9 cellular contexts compared by ENCODE assay signal in genomic region chr6:143232849-143233248, GRCh38.
DNase-seq lines count a peak whose midpoint lies in the region; ATAC-seq and TF ChIP-seq lines count a peak whose summit lies in the region.
"Had no signal": no experiment of that assay in that cellular context is flagged by ENCODE, and none has a peak within 500 bp of the region (broad histone marks: within the 10 kb centered on the region; RNA-seq: fewer than 3 reads in every experiment).

No MANE protein-coding gene starts in this region.

- H3K27me3 ChIP-seq in thoracic aorta (replicated peaks; ENCODE audit: insufficient read depth): no peaks in the 10 kb centered on the region

- H3K27me3 Mint-ChIP-seq in activated CD4-positive, alpha-beta memory T cell treated with anti-CD3 and anti-CD28 coated beads, Interleukin-2, amount 10 ng/mL, durations not matched to agents 7 days and 5 days: no peaks in the 10 kb centered on the region

- intact Hi-C loops in left ventricle myocardium superior (cut with micrococcal nuclease): no loop called here

- H3K9me3 Mint-ChIP-seq in activated CD4-positive, alpha-beta memory T cell treated with anti-CD3 and anti-CD28 coated beads, Interleukin-2, amount 10 ng/mL, durations not matched to agents 7 days and 5 days: no peaks in the 10 kb centered on the region

- no peak overlapping the region for H3K4me3 Mint-ChIP-seq in activated CD4-positive, alpha-beta memory T cell treated with anti-CD3 and anti-CD28 coated beads, Interleukin-2, amount 10 ng/mL, durations not matched to agents 7 days and 5 days

- CTCF ChIA-PET in activated CD4-positive, alpha-beta memory T cell treated with anti-CD3 and anti-CD28 coated beads, Interleukin-2, amount 10 ng/mL, durations not matched to agents 7 days and 5 days (lab: Charles Lee): interaction anchor here (0.8 to 2.3 kb wide), 5 partner anchors 30 to 541 kb away, joined by 3 to 14 read pairs (median 5); no protein-coding TSS in a partner anchor

- POLR2A ChIA-PET in activated CD4-positive, alpha-beta memory T cell treated with anti-CD3 and anti-CD28 coated beads, Interleukin-2, amount 10 ng/mL, durations not matched to agents 7 days and 5 days (lab: Charles Lee): no interaction called here

- H3K4me1 Mint-ChIP-seq in activated CD4-positive, alpha-beta memory T cell treated with anti-CD3 and anti-CD28 coated beads, Interleukin-2, amount 10 ng/mL, durations not matched to agents 7 days and 5 days: no peaks in the 10 kb centered on the region

- no peak overlapping the region for H3K4me3 ChIP-seq in thoracic aorta

- H3K36me3 ChIP-seq in thoracic aorta: no peaks in the 10 kb centered on the region

- no peaks in the 10 kb centered on the region for H3K9me3 ChIP-seq in thoracic aorta

- H3K4me1 ChIP-seq in thoracic aorta (ENCODE audit: control insufficient read depth in 1 of 2, low read depth in 2 of 2): no peaks in the 10 kb centered on the region

- H3K27ac ChIP-seq in thoracic aorta: no peak overlapping the region

- no peak overlapping the region for H3K27ac Mint-ChIP-seq in activated CD4-positive, alpha-beta memory T cell treated with anti-CD3 and anti-CD28 coated beads, Interleukin-2, amount 10 ng/mL, durations not matched to agents 7 days and 5 days
- H3K27ac Mint-ChIP-seq: activated naive CD4-positive, alpha-beta T cell treated with anti-CD3 and anti-CD28 coated beads, Interleukin-2, amount 50 U/mL, for 72 hours had no signal

- TF ChIP-seq CTCF in thoracic aorta (IDR thresholded peaks at IDR 0.05): peak; percentile 47

- H3K36me3 Mint-ChIP-seq in activated CD4-positive, alpha-beta memory T cell treated with anti-CD3 and anti-CD28 coated beads, Interleukin-2, amount 10 ng/mL, durations not matched to agents 7 days and 5 days (ENCODE audit: low read depth): no peaks in the 10 kb centered on the region

- ATAC-seq in left ventricle myocardium superior (no peak), thoracic aorta (ENCODE audit: insufficient number of reproducible peaks, low FRiP score, low read depth) (no peak), HG03135 (IDR thresholded peaks at IDR 0.05; ENCODE audit: unreplicated experiment) (no peak), HG03460 (IDR thresholded peaks at IDR 0.05; ENCODE audit: unreplicated experiment) (no peak)

- DNase-seq in activated naive CD4-positive, alpha-beta T cell treated with Interleukin-2 at 50 U/mL for 16 hours: peak; percentile 9
- DNase-seq in activated naive CD4-positive, alpha-beta T cell (lab: John Stamatoyannopoulos, UW): no peak
- DNase-seq in HuH-7 (ENCODE audit: low spot score) (peak; percentile 68), left ventricle myocardium superior (peak; percentile 39), thoracic aorta (ENCODE audit: low spot score) (no peak)
- peak; percentile 28 for DNase-seq in activated CD4-positive, alpha-beta memory T cell treated with anti-CD3 and anti-CD28 coated beads, Interleukin-2, amount 10 ng/mL, durations not matched to agents 7 days and 5 days

Comparison
In these comparisons a context has a peak if more than half of its experiments do, and no peak if none do; other contexts are left out.
1. DNase-seq: peak in activated naive CD4-positive, alpha-beta T cell treated with Interleukin-2 at 50 U/mL for 16 hours (single experiment), HuH-7 (single experiment), activated CD4-positive, alpha-beta memory T cell treated with anti-CD3 and anti-CD28 coated beads, Interleukin-2, amount 10 ng/mL, durations not matched to agents 7 days and 5 days (single experiment) and left ventricle myocardium superior (single experiment); none in activated naive CD4-positive, alpha-beta T cell (0 of 4) and thoracic aorta (single experiment).